ENCODE assay signal across 7 cellular contexts in genomic region chr11:72111300-72111699, GRCh38. TPM values are rescaled to one million over a fixed set of nuclear protein-coding genes. Genes with fewer than 3 reads are reported as not detected.
DNase-seq lines count a peak whose midpoint lies in the region; ATAC-seq and TF ChIP-seq lines count a peak whose summit lies in the region.

No MANE protein-coding gene starts in this region.

- H3K9me3 Mint-ChIP-seq in activated naive CD8-positive, alpha-beta T cell treated with anti-CD3 and anti-CD28 coated beads, Interleukin-2, amount 10 ng/mL, durations not matched to agents 7 days and 5 days = peaks cover 2% of the 10 kb centered on the region

- peak overlapping the region; percentile 97 for H3K23ac ChIP-seq in IMR-90 (ENCODE audit: low read depth, low read length)

- H4K20me1 ChIP-seq in IMR-90 (ENCODE audit: insufficient read depth, low read length) = no peaks in the 10 kb centered on the region

- peaks cover 5% of the 10 kb centered on the region for H3K36me3 Mint-ChIP-seq in activated naive CD8-positive, alpha-beta T cell treated with anti-CD3 and anti-CD28 coated beads, Interleukin-2, amount 10 ng/mL, durations not matched to agents 7 days and 5 days

- H2BK20ac ChIP-seq in IMR-90 (ENCODE audit: low read depth, low read length) = peak overlapping the region; percentile 31

- peak overlapping the region; percentile 94 for H3K9ac ChIP-seq in IMR-90 (ENCODE audit: low read depth, low read length)

- peak overlapping the region; percentile 84 for H3K4me2 ChIP-seq in IMR-90 (ENCODE audit: low read depth, low read length)

- TF ChIP-seq RAD21 in IMR-90 (IDR thresholded peaks at IDR 0.05; ENCODE audit: low read length) = no peak

- H2AK5ac ChIP-seq in IMR-90 (ENCODE audit: low read depth, low read length) = peak overlapping the region; percentile 83

- CTCF ChIA-PET in IMR-90 (lab: Yijun Ruan, JAX) = no interaction called here

- H3K79me1 ChIP-seq in IMR-90 (ENCODE audit: low read depth in 1 of 2, low read length in 2 of 2) = peaks cover 0 to 20% of the 10 kb centered on the region in 2 experiments; a peak in 2 of 4 replicates

- no TSS peak for BruUV-seq in IMR-90 (replicated peaks; lab: Mats Ljungman, UMichigan)

- peak overlapping the region; percentile 48 for H2BK120ac ChIP-seq in IMR-90 (ENCODE audit: low read depth, low read length)

- dilution Hi-C loops in IMR-90 (cut with HindIII; ENCODE audit: low sequenced_read_pairs, unreplicated experiment) = no loop called here

- H3K9me3 ChIP-seq in IMR-90 (ENCODE audit: control insufficient read depth, insufficient read depth, low read length) = no peaks in the 10 kb centered on the region

- H2AFZ ChIP-seq in IMR-90 (replicated peaks; ENCODE audit: low read length, poor library complexity) = no peak overlapping the region

- H3K4me3 ChIP-seq in IMR-90 (ENCODE audit: insufficient read depth, low read depth, low read length) (peak overlapping the region; percentile 54; the same call in 1 of the 2 replicates), kidney epithelial cell (ENCODE audit: low read depth, low read length) (peak overlapping the region; percentile 55)

- peak overlapping the region; percentile 96 for H3K4ac ChIP-seq in IMR-90 (ENCODE audit: low read depth, low read length)

- peak overlapping the region; percentile 80 for H2BK5ac ChIP-seq in IMR-90 (ENCODE audit: low read depth, low read length, poor library complexity, severe bottlenecking)

- ATAC-seq in IMR-90 (ENCODE audit: low read depth) = no peak
- no peak for ATAC-seq in activated naive CD8-positive, alpha-beta T cell treated with anti-CD3 and anti-CD28 coated beads, Interleukin-2, amount 10 ng/mL, durations not matched to agents 7 days and 5 days (ENCODE audit: low read depth)
- ATAC-seq in GM19351 (IDR thresholded peaks at IDR 0.05; ENCODE audit: unreplicated experiment) = no peak
- no peak for ATAC-seq in GM21381 (IDR thresholded peaks at IDR 0.05; ENCODE audit: unreplicated experiment)

- peak overlapping the region; percentile 96 for H4K91ac ChIP-seq in IMR-90 (ENCODE audit: insufficient read depth, low read depth, low read length)

- POLR2A ChIA-PET in IMR-90 (lab: Charles Lee; ENCODE audit: unreplicated experiment) = no interaction called here
- POLR2A ChIA-PET in activated naive CD8-positive, alpha-beta T cell treated with anti-CD3 and anti-CD28 coated beads, Interleukin-2, amount 10 ng/mL, durations not matched to agents 7 days and 5 days (lab: Charles Lee) = interaction anchor here (0.6 to 3.0 kb wide), 3 partner anchors 10 to 677 kb away, joined by 3 to 27 read pairs (median 10); partner anchors contain the start of gene LAMTOR1

- peak overlapping the region; percentile 89; the same call in 1 of the 2 replicates for H3K56ac ChIP-seq in IMR-90 (ENCODE audit: extremely low read depth, insufficient read depth, low read length)

- peak overlapping the region; percentile 73 for H4K5ac ChIP-seq in IMR-90 (ENCODE audit: low read depth, low read length)

- H3K27ac Mint-ChIP-seq in activated naive CD8-positive, alpha-beta T cell treated with anti-CD3 and anti-CD28 coated beads, Interleukin-2, amount 10 ng/mL, durations not matched to agents 7 days and 5 days = peak overlapping the region; percentile 99

- peak overlapping the region; percentile 96 to 97 for H4K8ac ChIP-seq in IMR-90 (ENCODE audit: low read depth in 2 of 2, low read length in 2 of 2)

- H3K18ac ChIP-seq in IMR-90 (ENCODE audit: low read depth, low read length) = peak overlapping the region; percentile 43; the same call in 1 of the 2 replicates

- H3K4me1 Mint-ChIP-seq in activated naive CD8-positive, alpha-beta T cell treated with anti-CD3 and anti-CD28 coated beads, Interleukin-2, amount 10 ng/mL, durations not matched to agents 7 days and 5 days = peaks cover 23% of the 10 kb centered on the region

- intact Hi-C loops in IMR-90 (cut with micrococcal nuclease) = no loop called here

- H3K27ac ChIP-seq in IMR-90 (ENCODE audit: insufficient read depth, low read length) = peak overlapping the region; percentile 85
- H3K27ac ChIP-seq in substantia nigra (ENCODE audit: low read depth, low read length, poor library complexity, severe bottlenecking) = peak overlapping the region; percentile 98

- in situ Hi-C loops in IMR-90 (cut with MboI; ENCODE audit: low sequenced_read_pairs) = no loop called here

- TF ChIP-seq POLR2A in IMR-90 (IDR thresholded peaks at IDR 0.05; ENCODE audit: low read depth, low read length) = no peak

- H3K27me3 ChIP-seq in IMR-90 (ENCODE audit: control insufficient read depth, insufficient read depth, low read length) (no peaks in the 10 kb centered on the region), kidney epithelial cell (ENCODE audit: control insufficient read depth, insufficient read depth, low read length) (no peaks in the 10 kb centered on the region)

- DNase-seq in IMR-90 = no peak
- DNase-seq in activated naive CD8-positive, alpha-beta T cell treated with anti-CD3 and anti-CD28 coated beads, Interleukin-2, amount 10 ng/mL, durations not matched to agents 7 days and 5 days = no peak
- DNase-seq in kidney epithelial cell (ENCODE audit: low read depth) = no peak
- no peak for DNase-seq in substantia nigra (lab: John Stamatoyannopoulos, UW)
- no peak for DNase-seq in NK-92 treated with Interleukin-12 subunit alpha and Interleukin-12 subunit beta, amount 100 ng/mL, for 24 hours (lab: John Stamatoyannopoulos, UW)

- peak overlapping the region; percentile 94 for H2AK9ac ChIP-seq in IMR-90 (replicated peaks; ENCODE audit: low read depth, low read length, poor library complexity)

- H3K14ac ChIP-seq in IMR-90 (replicated peaks; ENCODE audit: low read depth, low read length) = peak overlapping the region; percentile 97

- H3K36me3 ChIP-seq in IMR-90 (ENCODE audit: control insufficient read depth, insufficient read depth, low read length) (no peaks in the 10 kb centered on the region; the same call in 1 of the 2 replicates), kidney epithelial cell (ENCODE audit: control insufficient read depth, insufficient read depth, low read length) (no peaks in the 10 kb centered on the region)

- H3K4me3 Mint-ChIP-seq in activated naive CD8-positive, alpha-beta T cell treated with anti-CD3 and anti-CD28 coated beads, Interleukin-2, amount 10 ng/mL, durations not matched to agents 7 days and 5 days = peak overlapping the region; percentile 94

- no peaks in the 10 kb centered on the region for H3K27me3 Mint-ChIP-seq in activated naive CD8-positive, alpha-beta T cell treated with anti-CD3 and anti-CD28 coated beads, Interleukin-2, amount 10 ng/mL, durations not matched to agents 7 days and 5 days

- peaks cover 14% of the 10 kb centered on the region for H3K9me1 ChIP-seq in IMR-90 (ENCODE audit: insufficient read depth, low read length)

- peak overlapping the region; percentile 10; the same call in 1 of the 3 replicates for H2BK15ac ChIP-seq in IMR-90 (ENCODE audit: low read depth, low read length)

- peaks cover 8% of the 10 kb centered on the region; the same call in 1 of the 2 replicates for H3K4me1 ChIP-seq in IMR-90 (ENCODE audit: control insufficient read depth, insufficient read depth, low read length)

- TF ChIP-seq CTCF in IMR-90 (conservative IDR thresholded peaks at IDR 0.05; ENCODE audit: low read depth, low read length) (no peak), kidney epithelial cell (IDR thresholded peaks at IDR 0.05; ENCODE audit: insufficient read depth, low read length, poor library complexity, severe bottlenecking) (no peak)

TF ChIP-seq in IMR-90, 13 proteins besides CTCF, POLR2A, EP300 and RAD21 (continues in another document):
- TF ChIP-seq RCOR1 (IDR thresholded peaks at IDR 0.05; ENCODE audit: insufficient replicate concordance, low read length) = peak; percentile 55

RNA-seq across cellular contexts. Expression of gene ANAPC15, which starts 1.2 kb away (rescaled TPM):
- total RNA-seq in IMR-90 (2012; rRNA removed) = 66.3 and 108 TPM in 2 replicates
- 78.7 and 84.2 TPM in 2 replicates for polyA plus RNA-seq in IMR-90 (2012; rRNA removed)
- 46.5 and 88.3 TPM in 2 replicates for polyA plus RNA-seq in IMR-90 (2012; cell fraction: cytosol; rRNA removed)
- 15.0 and 38.6 TPM in 2 replicates for polyA plus RNA-seq in IMR-90 (2012; cell fraction: nucleus; rRNA removed; ENCODE audit: low replicate concordance)
- total RNA-seq in activated naive CD8-positive, alpha-beta T cell treated with anti-CD3 and anti-CD28 coated beads, Interleukin-2, amount 10 ng/mL, durations not matched to agents 7 days and 5 days = 10 to 100 TPM; 49.0 to 52.5 TPM
- 31.7 and 31.8 TPM in 2 replicates for total RNA-seq in kidney epithelial cell

RNA-seq across cellular contexts. Expression of gene TOMT, which starts 5.6 kb away (rescaled TPM):
- total RNA-seq in IMR-90 (2012; rRNA removed) (not detected in 2 replicates), kidney epithelial cell (not detected in 2 replicates)
- polyA plus RNA-seq in IMR-90 (2012; rRNA removed) = not detected in 2 replicates
- polyA plus RNA-seq in IMR-90 (2012; cell fraction: cytosol; rRNA removed) = 0.05 TPM in 1 of 2 replicates, not detected in the other
- 0.39 and 0.64 TPM in 2 replicates for polyA plus RNA-seq in IMR-90 (2012; cell fraction: nucleus; rRNA removed; ENCODE audit: low replicate concordance)
- total RNA-seq in activated naive CD8-positive, alpha-beta T cell treated with anti-CD3 and anti-CD28 coated beads, Interleukin-2, amount 10 ng/mL, durations not matched to agents 7 days and 5 days = not detected

RNA-seq across cellular contexts. Expression of gene LAMTOR1, which starts 8.2 kb away (rescaled TPM):
- total RNA-seq in IMR-90 (2012; rRNA removed) (118 and 137 TPM in 2 replicates), kidney epithelial cell (201 and 207 TPM in 2 replicates)
- polyA plus RNA-seq in IMR-90 (2012; rRNA removed) = 126 and 131 TPM in 2 replicates
- 138 and 178 TPM in 2 replicates for polyA plus RNA-seq in IMR-90 (2012; cell fraction: cytosol; rRNA removed)
- 55.2 and 81.9 TPM in 2 replicates for polyA plus RNA-seq in IMR-90 (2012; cell fraction: nucleus; rRNA removed; ENCODE audit: low replicate concordance)
- 10 to 100 TPM; 65.6 to 70.5 TPM for total RNA-seq in activated naive CD8-positive, alpha-beta T cell treated with anti-CD3 and anti-CD28 coated beads, Interleukin-2, amount 10 ng/mL, durations not matched to agents 7 days and 5 days

RNA-seq across cellular contexts. Expression of gene FOLR3, which starts 24.2 kb away (rescaled TPM):
- total RNA-seq in IMR-90 (2012; rRNA removed) (0.36 TPM in 1 of 2 replicates, not detected in the other), kidney epithelial cell (0.34 TPM in 1 of 2 replicates, not detected in the other)
- polyA plus RNA-seq in IMR-90 (2012; rRNA removed) = 0.27 and 0.29 TPM in 2 replicates
- polyA plus RNA-seq in IMR-90 (2012; cell fraction: cytosol; rRNA removed) = 0.54 and 0.55 TPM in 2 replicates
- 0.16 and 0.76 TPM in 2 replicates for polyA plus RNA-seq in IMR-90 (2012; cell fraction: nucleus; rRNA removed; ENCODE audit: low replicate concordance)
- not detected for total RNA-seq in activated naive CD8-positive, alpha-beta T cell treated with anti-CD3 and anti-CD28 coated beads, Interleukin-2, amount 10 ng/mL, durations not matched to agents 7 days and 5 days

RNA-seq across cellular contexts. Expression of gene LRRC51, which starts 30.6 kb away (rescaled TPM):
- total RNA-seq in IMR-90 (2012; rRNA removed) (4.4 and 5.6 TPM in 2 replicates), kidney epithelial cell (5.7 and 7.3 TPM in 2 replicates)
- polyA plus RNA-seq in IMR-90 (2012; rRNA removed) = 5.3 and 6.3 TPM in 2 replicates
- 3.2 and 6.6 TPM in 2 replicates for polyA plus RNA-seq in IMR-90 (2012; cell fraction: cytosol; rRNA removed)
- polyA plus RNA-seq in IMR-90 (2012; cell fraction: nucleus; rRNA removed; ENCODE audit: low replicate concordance) = 2.7 and 4.4 TPM in 2 replicates
- total RNA-seq in activated naive CD8-positive, alpha-beta T cell treated with anti-CD3 and anti-CD28 coated beads, Interleukin-2, amount 10 ng/mL, durations not matched to agents 7 days and 5 days = 1 to 10 TPM; 4.3 to 5.1 TPM
